Comparison of ENCODE assay signal across 11 cellular contexts in the genomic region with DNA sequence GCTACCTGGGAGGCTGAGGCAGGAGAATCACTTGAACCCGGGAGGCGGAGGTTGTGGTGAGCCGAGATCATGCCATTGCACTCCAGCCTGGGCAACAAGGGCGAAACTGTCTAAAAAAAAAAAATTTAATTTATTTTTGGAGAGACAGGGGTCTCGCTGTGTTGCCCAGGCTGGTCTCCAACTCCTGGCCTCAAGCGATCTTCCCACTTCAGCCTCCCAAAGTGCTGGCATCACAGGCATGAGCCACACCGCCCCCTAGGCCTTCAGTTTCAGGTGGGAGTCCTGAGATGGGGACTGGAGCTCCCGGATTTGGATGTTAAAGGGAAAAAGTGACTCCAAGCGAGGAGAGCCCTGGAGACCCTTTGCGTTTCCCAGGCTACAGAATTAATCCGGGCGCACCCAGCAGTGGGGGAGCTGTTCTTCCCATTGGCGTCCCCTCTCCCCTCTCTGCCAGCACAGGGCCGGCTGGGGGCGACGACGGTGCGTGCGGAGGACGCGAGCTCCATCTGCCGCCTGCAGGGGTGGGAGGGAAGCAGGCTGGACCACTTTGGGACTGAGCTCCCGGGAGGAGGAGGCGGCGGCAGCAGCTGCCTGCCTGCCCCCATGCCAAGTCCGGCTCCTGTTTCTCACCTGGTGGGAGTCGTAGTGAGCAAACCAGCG. TPM values are rescaled to one million over a fixed set of nuclear protein-coding genes. Genes with fewer than 3 reads are reported as not detected.
A peak's percentile ranks its signal among the peaks of the same experiment; 100 is the strongest.
DNase-seq lines count a peak whose midpoint lies in the region; ATAC-seq and TF ChIP-seq lines count a peak whose summit lies in the region.
"Had no signal": no experiment of that assay in that cellular context is flagged by ENCODE, and none has a peak within 500 bp of the region (broad histone marks: within the 10 kb centered on the region; RNA-seq: fewer than 3 reads in every experiment).

No MANE protein-coding gene starts in this region.

- H3K9me3 Mint-ChIP-seq in chondrocyte (ENCODE audit: low read depth) (peaks cover 6% of the 10 kb centered on the region), neural crest cell (peaks cover 4% of the 10 kb centered on the region)

- H3K4me3 ChIP-seq in HUES64 (ENCODE audit: low read length) (peak overlapping the region; percentile 7; the same call in 1 of the 2 replicates), adrenal gland (no peak overlapping the region)
- H3K4me3 ChIP-seq: lung, SK-N-MC, tibial artery had no signal

- no peak for TF ChIP-seq POLR2A in adrenal gland (IDR thresholded peaks at IDR 0.05)

- intact Hi-C loops in adrenal gland (cut with DNase I), result no loop called here

- H3K4me1 ChIP-seq in HUES64 (ENCODE audit: insufficient read depth, low read length), result no peaks in the 10 kb centered on the region
- peaks cover 0 to 8% of the 10 kb centered on the region in 2 donors for H3K4me1 ChIP-seq in adrenal gland (replicated peaks in 1 of 2)

- H3K27ac Mint-ChIP-seq in chondrocyte (ENCODE audit: unreplicated experiment) (no peak overlapping the region), neural crest cell (ENCODE audit: unreplicated experiment) (no peak overlapping the region)

- peaks cover 4% of the 10 kb centered on the region for H3K36me3 Mint-ChIP-seq in chondrocyte (ENCODE audit: low read depth)
- H3K36me3 Mint-ChIP-seq in neural crest cell (ENCODE audit: low read depth), result no peaks in the 10 kb centered on the region

- H3K4me3 Mint-ChIP-seq in chondrocyte (ENCODE audit: unreplicated experiment) (no peak overlapping the region), neural crest cell (no peak overlapping the region)

- TF ChIP-seq CTCF in chondrocyte (IDR thresholded peaks at IDR 0.05) (peak; percentile 53), neural crest cell (conservative IDR thresholded peaks at IDR 0.05) (peak; percentile 38), adrenal gland (IDR thresholded peaks at IDR 0.05) (no peak)

- no peak overlapping the region for H3K9ac ChIP-seq in HUES64 (ENCODE audit: low read depth, low read length)

- H3K27ac ChIP-seq in HUES64 (ENCODE audit: low read depth, low read length) (no peak overlapping the region), adrenal gland (no peak overlapping the region)
- H3K27ac ChIP-seq: SK-N-MC, tibial artery had no signal

- H3K27me3 Mint-ChIP-seq in chondrocyte (ENCODE audit: low read depth), result no peaks in the 10 kb centered on the region
- H3K27me3 Mint-ChIP-seq in neural crest cell (ENCODE audit: low read depth), result no peaks in the 10 kb centered on the region

- H3K27me3 ChIP-seq in HUES64 (ENCODE audit: insufficient read depth, low read length) (no peaks in the 10 kb centered on the region), adrenal gland (peaks cover 4% of the 10 kb centered on the region)

- H3K9me3 ChIP-seq in HUES64 (ENCODE audit: insufficient read depth, low read depth, low read length) (peaks cover 7% of the 10 kb centered on the region; the same call in 1 of the 2 replicates), adrenal gland (replicated peaks in 1 of 3) (no peaks in the 10 kb centered on the region)

- WGBS in HUES64, result 26% methylated on average over 28 of the region's 28 CpGs
- 29 to 48% (median 31%) methylated on average over 13 to 28 of the region's 28 CpGs for WGBS in adrenal gland, 4 donors

- H3K4me1 Mint-ChIP-seq in chondrocyte (ENCODE audit: low read depth), result peaks cover 14% of the 10 kb centered on the region
- H3K4me1 Mint-ChIP-seq in neural crest cell, result peaks cover 12% of the 10 kb centered on the region

- H3K36me3 ChIP-seq in HUES64 (ENCODE audit: insufficient read depth, low read length) (no peaks in the 10 kb centered on the region), adrenal gland (replicated peaks in 1 of 2) (no peaks in the 10 kb centered on the region)
- H3K36me3 ChIP-seq: tibial artery had no signal

- no peak for ATAC-seq in GM19351 (IDR thresholded peaks at IDR 0.05; ENCODE audit: unreplicated experiment)

- DNase-seq in NCI-H1694 treated with DMSO at 0.1 percent for 48 hours (lab: John Stamatoyannopoulos, UW), result peak; percentile 32
- no peak for DNase-seq in NCI-H1694 (lab: John Stamatoyannopoulos, UW)
- DNase-seq in chondrocyte (ENCODE audit: low spot score), result no peak
- peak; percentile 44 for DNase-seq in neural crest cell (ENCODE audit: low read depth, low spot score)
- no peak for DNase-seq in EL
- no peak for DNase-seq in adrenal gland
- DNase-seq: tibial artery had no signal

RNA-seq across cellular contexts. Expression of a gene that starts 49.3 kb away (rescaled TPM):
- 88.7 TPM for polyA plus RNA-seq in HUES64 (2013, experiment 1 of 2)
- polyA plus RNA-seq in HUES64 (2013, experiment 2 of 2), result 83.4 TPM
- total RNA-seq in chondrocyte (80.3 to 90.6 TPM (median 81.1 TPM) in 3 replicates), neural crest cell (151 and 162 TPM in 2 replicates), adrenal gland (10 to 100 TPM; 34.1 to 95.0 (median 75.8) TPM)
- 100 to 1,000 TPM in 1 of 3 donors, 10 to 100 TPM in 2; 23.7 to 121 (median 28.5) TPM for polyA plus RNA-seq in adrenal gland

Comparison
In these comparisons a context has a peak if more than half of its experiments do, and no peak if none do; other contexts are left out.
1. DNase-seq: peak in NCI-H1694 treated with DMSO at 0.1 percent for 48 hours (single experiment) and neural crest cell (single experiment); none in NCI-H1694 (single experiment), chondrocyte (single experiment), EL (single experiment) and adrenal gland (0 of 7).
2. CTCF ChIP-seq: peak in chondrocyte (single experiment) and neural crest cell (single experiment); none in adrenal gland (0 of 6).